ENCODE assay signal across 9 cellular contexts in the genomic region with DNA sequence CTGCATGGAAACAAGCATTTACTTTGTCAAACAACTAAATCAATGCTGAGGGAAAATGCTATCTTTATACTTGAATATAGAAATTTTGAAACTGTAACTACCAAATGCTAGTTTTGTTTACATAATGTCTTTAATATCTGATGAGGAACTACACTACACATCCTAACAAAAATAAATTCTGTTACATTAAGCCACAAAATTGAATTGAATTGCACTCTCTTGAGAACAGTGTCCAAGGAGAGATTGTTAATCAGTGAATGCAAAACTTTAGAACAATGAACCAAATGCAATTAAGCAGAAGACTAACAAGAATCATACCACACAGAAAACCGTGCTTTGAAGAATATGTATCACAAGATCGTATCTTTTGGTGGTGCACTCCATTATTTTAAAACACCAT.
"Had no signal": no experiment of that assay in that cellular context is flagged by ENCODE, and none has a peak within 500 bp of the region (broad histone marks: within the 10 kb centered on the region; RNA-seq: fewer than 3 reads in every experiment).

No MANE protein-coding gene starts in this region.

- DNase-seq: GM23248, GOT3, H7, HFFc6, KBM-7 had no signal

- ATAC-seq: HCT116, HepG2 had no signal

- H3K36me3 ChIP-seq: HAP-1 had no signal

- H3K4me1 ChIP-seq: HAP-1 had no signal

- H3K4me3 ChIP-seq: GM23248, HAP-1 had no signal

- H3K27ac ChIP-seq: GM23248, HL-60 had no signal

- H3K9me3 ChIP-seq: HAP-1 had no signal

- H2AFZ ChIP-seq: GM23248 had no signal
